24 cellular contexts compared by ENCODE assay signal in the genomic region with DNA sequence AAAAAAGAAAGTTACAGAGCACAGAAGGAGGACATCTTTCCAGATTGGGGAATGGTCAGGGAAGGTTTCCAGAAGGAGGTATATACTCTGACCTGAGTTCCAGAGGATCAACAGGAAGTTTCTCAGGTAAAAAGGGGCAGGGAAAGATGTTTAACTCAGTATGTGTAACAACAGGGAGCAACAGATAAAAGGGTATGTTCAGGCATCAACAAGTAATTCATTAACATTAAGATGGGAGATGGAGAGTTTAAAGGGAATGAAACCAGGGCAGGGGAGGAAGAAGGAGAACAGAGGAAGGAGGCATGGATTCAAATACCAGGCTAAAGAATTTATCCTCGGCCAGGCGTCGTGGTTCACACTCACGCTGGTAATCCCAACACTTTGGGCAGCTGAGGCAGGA.
"Had no signal": no experiment of that assay in that cellular context is flagged by ENCODE, and none has a peak within 500 bp of the region (broad histone marks: within the 10 kb centered on the region; RNA-seq: fewer than 3 reads in every experiment).

No MANE protein-coding gene starts in this region.

- H3K27me3 ChIP-seq: esophagus muscularis mucosa, foreskin keratinocyte, heart left ventricle, tibial nerve had no signal

- H3K27ac ChIP-seq: esophagus muscularis mucosa, foreskin keratinocyte, heart left ventricle, tibial nerve, VCaP had no signal

- DNase-seq: activated CD4-positive, alpha-beta T cell treated with anti-CD3 and anti-CD28 coated beads for 48 hours; activated CD4-positive, alpha-beta T cell treated with anti-CD3 and anti-CD28 coated beads, Interleukin-2, amount 50 U/mL, for 48 hours; activated CD8-positive, alpha-beta memory T cell treated with anti-CD3 and anti-CD28 coated beads, Interleukin-2, amount 50 U/mL, for 48 hours; activated gamma-delta T cell treated with Interleukin-2 at 50 U/mL for 16 hours; activated naive CD4-positive, alpha-beta T cell treated with anti-CD3 and anti-CD28 coated beads, Interleukin-2, amount 50 U/mL, for 16 hours; activated naive CD8-positive, alpha-beta T cell treated with anti-CD3 and anti-CD28 coated beads, Interleukin-2, amount 50 U/mL, for 24 hours; activated T-cell treated with anti-CD3 and anti-CD28 coated beads, Interleukin-2, amount 50 U/mL, for 24 hours; anterior cingulate cortex; foreskin keratinocyte; heart left ventricle; left cardiac atrium; naive thymus-derived CD8-positive, alpha-beta T cell; posterior cingulate gyrus; right cardiac atrium; stimulated activated CD4-positive, alpha-beta T cell treated with anti-CD3 and anti-CD28 coated beads, Interleukin-2, amount 100 ng/mL, for 48 hours; stimulated activated naive CD4-positive, alpha-beta T cell treated with Interleukin-2 at 50 U/mL for 16 hours; T-helper 1 cell had no signal

- H3K36me3 ChIP-seq: esophagus muscularis mucosa, heart left ventricle, tibial nerve had no signal

- H3K4me1 ChIP-seq: foreskin keratinocyte had no signal

- H3K4me3 Mint-ChIP-seq: activated naive CD8-positive, alpha-beta T cell treated with anti-CD3 and anti-CD28 coated beads, Interleukin-2, amount 50 U/mL, for 24 hours; activated T-cell treated with anti-CD3 and anti-CD28 coated beads, Interleukin-2, amount 50 U/mL, for 24 hours; activated T-helper 17 cell treated with anti-CD3 and anti-CD28 coated beads, Interleukin-2, amount 50 U/mL, for 72 hours; central memory CD8-positive, alpha-beta T cell; dendritic cell treated with granulocyte-macrophage colony-stimulating factor and Interleukin-4, amounts not matched to agents 40 ng/mL and 50 ng/mL, for 4 days had no signal

- H3K27ac Mint-ChIP-seq: activated naive CD8-positive, alpha-beta T cell treated with anti-CD3 and anti-CD28 coated beads, Interleukin-2, amount 50 U/mL, for 24 hours; activated T-cell treated with anti-CD3 and anti-CD28 coated beads, Interleukin-2, amount 50 U/mL, for 24 hours; activated T-helper 17 cell treated with anti-CD3 and anti-CD28 coated beads, Interleukin-2, amount 50 U/mL, for 72 hours; dendritic cell treated with granulocyte-macrophage colony-stimulating factor and Interleukin-4, amounts not matched to agents 40 ng/mL and 50 ng/mL, for 4 days had no signal

- H3K36me3 Mint-ChIP-seq: naive thymus-derived CD8-positive, alpha-beta T cell had no signal

- ATAC-seq: activated CD4-positive, CD25-positive, alpha-beta regulatory T cell treated with anti-CD3 and anti-CD28 coated beads, Interleukin-2, amount 50 U/mL, for 24 hours; activated naive CD8-positive, alpha-beta T cell treated with anti-CD3 and anti-CD28 coated beads, Interleukin-2, amount 50 U/mL, for 24 hours; activated T-helper 17 cell treated with anti-CD3 and anti-CD28 coated beads, Interleukin-2, amount 50 U/mL, for 72 hours; foreskin keratinocyte; heart left ventricle; left cardiac atrium; naive thymus-derived CD8-positive, alpha-beta T cell; right cardiac atrium had no signal

- H3K4me3 ChIP-seq: esophagus muscularis mucosa, heart left ventricle, tibial nerve had no signal

- H3K27me3 Mint-ChIP-seq: central memory CD8-positive, alpha-beta T cell had no signal

- H3K9me3 ChIP-seq: esophagus muscularis mucosa, heart left ventricle, tibial nerve had no signal
